ENCODE assay signal across 25 cellular contexts in genomic region chr6:109804020-109804419, GRCh38.
A peak's percentile ranks its signal among the peaks of the same experiment; 100 is the strongest.
DNase-seq lines count a peak whose midpoint lies in the region; ATAC-seq, FAIRE-seq and TF ChIP-seq lines count a peak whose summit lies in the region.
"Had no signal": no experiment of that assay in that cellular context is flagged by ENCODE, and none has a peak within 500 bp of the region (broad histone marks: within the 10 kb centered on the region; RNA-seq: fewer than 3 reads in every experiment).

No MANE protein-coding gene starts in this region.

- no peak overlapping the region for H2BK120ac ChIP-seq in IMR-90 (ENCODE audit: low read depth, low read length)

- H3K27me3 ChIP-seq in GM23338 (ENCODE audit: insufficient read depth) (no peaks in the 10 kb centered on the region), IMR-90 (ENCODE audit: control insufficient read depth, insufficient read depth, low read length) (no peaks in the 10 kb centered on the region), K562 (ENCODE audit: control insufficient read depth in 2 of 2, insufficient read depth in 2 of 2, low read length in 2 of 2) (no peaks in the 10 kb centered on the region)
- H3K27me3 ChIP-seq: BE2C; BLaER1 treated with 17β-estradiol and CSF1 and Interleukin-3, amounts not matched to agents 10 nM and 100 nM had no signal

- intact Hi-C loops in activated CD8-positive, alpha-beta T cell treated with anti-CD3 and anti-CD28 coated beads for 36 hours (cut with micrococcal nuclease) = no loop called here
- intact Hi-C loops in IMR-90 (cut with micrococcal nuclease) = no loop called here
- intact Hi-C loops in K562 (cut with micrococcal nuclease) = no loop called here

- H3K4me2 ChIP-seq in GM23338 = no peak overlapping the region
- no peak overlapping the region for H3K4me2 ChIP-seq in IMR-90 (ENCODE audit: low read depth, low read length)
- H3K4me2 ChIP-seq in K562 (ENCODE audit: insufficient read depth, low read length) = no peak overlapping the region
- H3K4me2 ChIP-seq: A549; BLaER1 treated with 17β-estradiol and CSF1 and Interleukin-3, amounts not matched to agents 10 nM and 100 nM had no signal

- no peaks in the 10 kb centered on the region for H3K9me2 ChIP-seq in GM23338 (ENCODE audit: insufficient read depth)

- no peak overlapping the region for H2BK15ac ChIP-seq in IMR-90 (ENCODE audit: low read depth, low read length)

- H4K5ac ChIP-seq in IMR-90 (ENCODE audit: low read depth, low read length) = no peak overlapping the region

- WGBS in IMR-90 (ENCODE audit: extremely low coverage in 2 of 2, insufficient read length in 1 of 2), 2 experiments = no CpG with 5 or more reads among the region's 1 CpG
- 0% methylated on average over 1 of the region's 1 CpG for WGBS in K562 (ENCODE audit: insufficient coverage, low coverage, missing lambda C conversion rate)

- H2BK5ac ChIP-seq in IMR-90 (ENCODE audit: low read depth, low read length, poor library complexity, severe bottlenecking) = no peak overlapping the region

- peaks cover 4% of the 10 kb centered on the region; the same call in 1 of the 2 replicates for H3K9me1 ChIP-seq in IMR-90 (ENCODE audit: insufficient read depth, low read length)
- H3K9me1 ChIP-seq in K562 (ENCODE audit: control insufficient read depth, insufficient read depth, low read length) = no peaks in the 10 kb centered on the region

- H3K79me2 ChIP-seq in GM23338 (replicated peaks; ENCODE audit: insufficient read depth) (no peaks in the 10 kb centered on the region), K562 (ENCODE audit: control insufficient read depth, insufficient read depth, low read length) (no peaks in the 10 kb centered on the region)

- no peak for TF ChIP-seq EP300 in K562 (IDR thresholded peaks at IDR 0.05; ENCODE audit: low read length)

- H3K9me3 ChIP-seq in IMR-90 (ENCODE audit: control insufficient read depth, insufficient read depth, low read length) (no peaks in the 10 kb centered on the region), K562 (replicated peaks; ENCODE audit: control insufficient read depth, insufficient read depth, low read depth, low read length) (no peaks in the 10 kb centered on the region)
- H3K9me3 ChIP-seq: A549; BE2C; BLaER1 treated with 17β-estradiol and CSF1 and Interleukin-3, amounts not matched to agents 10 nM and 100 nM; HAP-1 had no signal

- H3K9me3 Mint-ChIP-seq in activated CD8-positive, alpha-beta T cell treated with anti-CD3 and anti-CD28 coated beads for 36 hours = no peaks in the 10 kb centered on the region
- H3K9me3 Mint-ChIP-seq in activated CD8-positive, alpha-beta T cell treated with anti-CD3 and anti-CD28 coated beads, Interleukin-2, amount 10 ng/mL, durations not matched to agents 7 days and 5 days (ENCODE audit: insufficient read depth) = no peaks in the 10 kb centered on the region
- H3K9me3 Mint-ChIP-seq in GM23338 = no peaks in the 10 kb centered on the region
- H3K9me3 Mint-ChIP-seq: CD4-positive, alpha-beta T cell had no signal

- H3K56ac ChIP-seq in IMR-90 (ENCODE audit: extremely low read depth, insufficient read depth, low read length) = no peak overlapping the region

- POLR2A ChIA-PET in activated CD8-positive, alpha-beta T cell treated with anti-CD3 and anti-CD28 coated beads for 36 hours (lab: Charles Lee) = no interaction called here
- POLR2A ChIA-PET in activated CD8-positive, alpha-beta T cell treated with anti-CD3 and anti-CD28 coated beads, Interleukin-2, amount 10 ng/mL, durations not matched to agents 7 days and 5 days (lab: Charles Lee) = no interaction called here
- POLR2A ChIA-PET in IMR-90 (lab: Charles Lee; ENCODE audit: unreplicated experiment) (interaction anchor here (0.6 kb wide), 1 partner anchor 1065 kb away, joined by 9 read pairs; no protein-coding TSS in a partner anchor), K562 (lab: Yijun Ruan, JAX) (no interaction called here)

- no peaks in the 10 kb centered on the region for H3K4me1 Mint-ChIP-seq in activated CD8-positive, alpha-beta T cell treated with anti-CD3 and anti-CD28 coated beads for 36 hours (ENCODE audit: low read depth)
- no peaks in the 10 kb centered on the region for H3K4me1 Mint-ChIP-seq in activated CD8-positive, alpha-beta T cell treated with anti-CD3 and anti-CD28 coated beads, Interleukin-2, amount 10 ng/mL, durations not matched to agents 7 days and 5 days (ENCODE audit: low read depth)
- H3K4me1 Mint-ChIP-seq in GM23338 = peaks cover 20% of the 10 kb centered on the region; the same call in 2 of the 3 replicates
- H3K4me1 Mint-ChIP-seq: CD14-positive monocyte; CD8-positive, alpha-beta memory T cell had no signal

- CTCF ChIA-PET in activated CD8-positive, alpha-beta T cell treated with anti-CD3 and anti-CD28 coated beads for 36 hours (lab: Charles Lee) = no interaction called here
- CTCF ChIA-PET in activated CD8-positive, alpha-beta T cell treated with anti-CD3 and anti-CD28 coated beads, Interleukin-2, amount 10 ng/mL, durations not matched to agents 7 days and 5 days (lab: Charles Lee) = no interaction called here
- CTCF ChIA-PET in IMR-90 (lab: Yijun Ruan, JAX) (no interaction called here), K562 (lab: Yijun Ruan, JAX; ENCODE audit: low intra/inter-chr PET ratio) (no interaction called here)

- no peak overlapping the region for H3K27ac ChIP-seq in GM23338 (ENCODE audit: low read depth)
- H3K27ac ChIP-seq in IMR-90 (ENCODE audit: insufficient read depth, low read length) = no peak overlapping the region
- no peak overlapping the region for H3K27ac ChIP-seq in K562 (ENCODE audit: extremely low read depth, low read depth, low read length)
- H3K27ac ChIP-seq: A549; BLaER1 treated with 17β-estradiol and CSF1 and Interleukin-3, amounts not matched to agents 10 nM and 100 nM had no signal

- H2BK20ac ChIP-seq in IMR-90 (ENCODE audit: low read depth, low read length) = no peak overlapping the region

- TF ChIP-seq POLR2A in IMR-90 (IDR thresholded peaks at IDR 0.05; ENCODE audit: low read depth, low read length) = no peak
- TF ChIP-seq POLR2A in K562 (conservative IDR thresholded peaks at IDR 0.05) = no peak

- no peak overlapping the region for H3K14ac ChIP-seq in IMR-90 (replicated peaks; ENCODE audit: low read depth, low read length)

- no peak for FAIRE-seq in K562 (lab: Jason Lieb, UNC)
- FAIRE-seq: A549, D721Med, GM12878, H54 had no signal

- in situ Hi-C loops in IMR-90 (cut with MboI; ENCODE audit: low sequenced_read_pairs) = no loop called here
- in situ Hi-C loops in K562 (cut with MboI) = no loop called here

- no peaks in the 10 kb centered on the region for H4K20me1 ChIP-seq in GM23338 (replicated peaks; ENCODE audit: insufficient read depth)
- H4K20me1 ChIP-seq in IMR-90 (ENCODE audit: insufficient read depth, low read length) = no peaks in the 10 kb centered on the region
- H4K20me1 ChIP-seq in K562 (replicated peaks; ENCODE audit: control insufficient read depth, insufficient read depth, low read length) = no peaks in the 10 kb centered on the region
- H4K20me1 ChIP-seq: BLaER1 treated with 17β-estradiol and CSF1 and Interleukin-3, amounts not matched to agents 10 nM and 100 nM had no signal

- peaks cover 12% of the 10 kb centered on the region for H3K36me3 Mint-ChIP-seq in activated CD8-positive, alpha-beta T cell treated with anti-CD3 and anti-CD28 coated beads for 36 hours (ENCODE audit: low read depth)
- peaks cover 2% of the 10 kb centered on the region for H3K36me3 Mint-ChIP-seq in activated CD8-positive, alpha-beta T cell treated with anti-CD3 and anti-CD28 coated beads, Interleukin-2, amount 10 ng/mL, durations not matched to agents 7 days and 5 days (ENCODE audit: low read depth)
- H3K36me3 Mint-ChIP-seq in GM23338 (ENCODE audit: low read depth) = peaks cover 3% of the 10 kb centered on the region; the same call in 1 of the 3 replicates

- BruUV-seq in IMR-90 (replicated peaks; lab: Mats Ljungman, UMichigan) (no TSS peak), K562 (replicated peaks; lab: Mats Ljungman, UMichigan) (no TSS peak)

- H2AK5ac ChIP-seq in IMR-90 (ENCODE audit: low read depth, low read length) = no peak overlapping the region

- TF ChIP-seq CTCF in activated CD8-positive, alpha-beta T cell treated with anti-CD3 and anti-CD28 coated beads for 36 hours (IDR thresholded peaks at IDR 0.05) = no peak
- TF ChIP-seq CTCF in GM23338 (conservative IDR thresholded peaks at IDR 0.05; ENCODE audit: low read depth in 2 of 2) (no peak), IMR-90 (conservative IDR thresholded peaks at IDR 0.05; ENCODE audit: low read depth, low read length) (no peak), K562 (IDR thresholded peaks at IDR 0.05 in 2 of 3, conservative IDR thresholded peaks at IDR 0.05 in 1 of 3; ENCODE audit: insufficient read depth in 2 of 3, low read depth in 1 of 3, low read length in 3 of 3) (no peak)

- peak; percentile 12 for DNase-seq in activated CD8-positive, alpha-beta T cell treated with anti-CD3 and anti-CD28 coated beads for 36 hours
- DNase-seq in activated CD8-positive, alpha-beta T cell treated with anti-CD3 and anti-CD28 coated beads, Interleukin-2, amount 10 ng/mL, durations not matched to agents 7 days and 5 days = no peak
- DNase-seq in GM23338 (ENCODE audit: low spot score) (no peak), IMR-90 (peak; percentile 18), K562 (ENCODE audit: extremely low read depth in 1 of 4, low spot score in 3 of 4) (no peak), epidermal melanocyte (ENCODE audit: insufficient read length, low spot score) (no peak)
- DNase-seq: 8988T; ACHN; AML-193; BE2C; CD4-positive, alpha-beta T cell; CD8-positive, alpha-beta memory T cell; DMS 273 treated with DMSO at 0.1 percent for 48 hours; DMS79; EL; GDM1; GOT3 had no signal

- peak; percentile 34 for ATAC-seq in activated CD8-positive, alpha-beta T cell treated with anti-CD3 and anti-CD28 coated beads for 36 hours
- no peak for ATAC-seq in activated CD8-positive, alpha-beta T cell treated with anti-CD3 and anti-CD28 coated beads, Interleukin-2, amount 10 ng/mL, durations not matched to agents 7 days and 5 days
- no peak for ATAC-seq in GM23338
- peak; percentile 46 for ATAC-seq in IMR-90 (ENCODE audit: low read depth)
- no peak for ATAC-seq in K562
- no peak for ATAC-seq in GM18511 (IDR thresholded peaks at IDR 0.05; ENCODE audit: unreplicated experiment)
- ATAC-seq: A549, GM12878 had no signal

- no peak overlapping the region for H3K4ac ChIP-seq in IMR-90 (ENCODE audit: low read depth, low read length)

- H3K9ac ChIP-seq in IMR-90 (ENCODE audit: low read depth, low read length) (no peak overlapping the region), K562 (ENCODE audit: insufficient read depth in 1 of 2, low read depth in 2 of 2, low read length in 2 of 2) (no peak overlapping the region)
- H3K9ac ChIP-seq: BLaER1 treated with 17β-estradiol and CSF1 and Interleukin-3, amounts not matched to agents 10 nM and 100 nM had no signal

- no peak overlapping the region for H4K91ac ChIP-seq in IMR-90 (ENCODE audit: insufficient read depth, low read depth, low read length)

- H3K4me3 ChIP-seq in GM23338 (no peak overlapping the region), IMR-90 (ENCODE audit: insufficient read depth, low read depth, low read length) (no peak overlapping the region), K562 (no peak overlapping the region)
- H3K4me3 ChIP-seq: A549; BLaER1 treated with 17β-estradiol and CSF1 and Interleukin-3, amounts not matched to agents 10 nM and 100 nM; GM12878; HAP-1 had no signal

- H2AFZ ChIP-seq in GM23338 (no peak overlapping the region), IMR-90 (replicated peaks; ENCODE audit: low read length, poor library complexity) (no peak overlapping the region), K562 (ENCODE audit: low read depth, low read length) (no peak overlapping the region)

- H3K4me3 Mint-ChIP-seq in activated CD8-positive, alpha-beta T cell treated with anti-CD3 and anti-CD28 coated beads for 36 hours = no peak overlapping the region
- no peak overlapping the region for H3K4me3 Mint-ChIP-seq in activated CD8-positive, alpha-beta T cell treated with anti-CD3 and anti-CD28 coated beads, Interleukin-2, amount 10 ng/mL, durations not matched to agents 7 days and 5 days
- H3K4me3 Mint-ChIP-seq in GM23338 = no peak overlapping the region
- H3K4me3 Mint-ChIP-seq: CD14-positive monocyte; CD4-positive, alpha-beta T cell; CD8-positive, alpha-beta memory T cell had no signal

- H3F3A ChIP-seq in GM23338 (replicated peaks; ENCODE audit: low read depth) = no peaks in the 10 kb centered on the region

- no peak overlapping the region for H4K8ac ChIP-seq in IMR-90 (ENCODE audit: low read depth in 2 of 2, low read length in 2 of 2)

- H3K18ac ChIP-seq in IMR-90 (ENCODE audit: low read depth, low read length) = no peak overlapping the region

- dilution Hi-C loops in IMR-90 (cut with HindIII; ENCODE audit: low sequenced_read_pairs, unreplicated experiment) = no loop called here

- H3K36me3 ChIP-seq in GM23338 (ENCODE audit: insufficient read depth) = no peaks in the 10 kb centered on the region
- no peaks in the 10 kb centered on the region; the same call in 1 of the 2 replicates for H3K36me3 ChIP-seq in IMR-90 (ENCODE audit: control insufficient read depth, insufficient read depth, low read length)
- H3K36me3 ChIP-seq in K562 (ENCODE audit: control insufficient read depth, insufficient read depth, low read length) = no peaks in the 10 kb centered on the region
- H3K36me3 ChIP-seq: BE2C, HAP-1 had no signal

- no peak overlapping the region for H2AK9ac ChIP-seq in IMR-90 (replicated peaks; ENCODE audit: low read depth, low read length, poor library complexity)

- H3K4me1 ChIP-seq in GM23338 (ENCODE audit: insufficient read depth) = peaks cover 11% of the 10 kb centered on the region; the same call in 1 of the 2 replicates
- H3K4me1 ChIP-seq in IMR-90 (ENCODE audit: control insufficient read depth, insufficient read depth, low read length) = peaks cover 2% of the 10 kb centered on the region; the same call in 1 of the 2 replicates
- H3K4me1 ChIP-seq in K562 (replicated peaks in 1 of 2; ENCODE audit: control insufficient read depth in 2 of 2, insufficient read depth in 2 of 2, low read length in 2 of 2) = peaks cover 0 to 7% of the 10 kb centered on the region in 2 experiments; a peak in 1 of 5 replicates
- H3K4me1 ChIP-seq: BE2C; BLaER1 treated with 17β-estradiol and CSF1 and Interleukin-3, amounts not matched to agents 10 nM and 100 nM; HAP-1 had no signal

- H3K27ac Mint-ChIP-seq in activated CD8-positive, alpha-beta T cell treated with anti-CD3 and anti-CD28 coated beads for 36 hours = no peak overlapping the region
- no peak overlapping the region for H3K27ac Mint-ChIP-seq in activated CD8-positive, alpha-beta T cell treated with anti-CD3 and anti-CD28 coated beads, Interleukin-2, amount 10 ng/mL, durations not matched to agents 7 days and 5 days
- peak overlapping the region; percentile 57; the same call in 1 of the 2 replicates for H3K27ac Mint-ChIP-seq in GM23338
- H3K27ac Mint-ChIP-seq: CD14-positive monocyte; CD4-positive, alpha-beta T cell; CD8-positive, alpha-beta memory T cell had no signal

- TF ChIP-seq RAD21 in IMR-90 (IDR thresholded peaks at IDR 0.05; ENCODE audit: low read length) (no peak), K562 (CRISPR knock-in tag; conservative IDR thresholded peaks at IDR 0.05 in 1 of 2, IDR thresholded peaks at IDR 0.05 in 1 of 2) (no peak)

- no peaks in the 10 kb centered on the region for H3K27me3 Mint-ChIP-seq in activated CD8-positive, alpha-beta T cell treated with anti-CD3 and anti-CD28 coated beads for 36 hours
- no peaks in the 10 kb centered on the region for H3K27me3 Mint-ChIP-seq in activated CD8-positive, alpha-beta T cell treated with anti-CD3 and anti-CD28 coated beads, Interleukin-2, amount 10 ng/mL, durations not matched to agents 7 days and 5 days (ENCODE audit: low read depth)
- H3K27me3 Mint-ChIP-seq in GM23338 (ENCODE audit: insufficient read depth, low read depth, poor library complexity) = no peaks in the 10 kb centered on the region
- H3K27me3 Mint-ChIP-seq: CD4-positive, alpha-beta T cell; CD8-positive, alpha-beta memory T cell had no signal

- no peaks in the 10 kb centered on the region for H3K79me1 ChIP-seq in IMR-90 (ENCODE audit: low read depth in 1 of 2, low read length in 2 of 2)

- H3K23ac ChIP-seq in IMR-90 (ENCODE audit: low read depth, low read length) = no peak overlapping the region

Comparison
In these comparisons a context has a peak if more than half of its experiments do, and no peak if none do; other contexts are left out.
1. ATAC-seq: peak in activated CD8-positive, alpha-beta T cell treated with anti-CD3 and anti-CD28 coated beads for 36 hours (single experiment) and IMR-90 (single experiment); none in activated CD8-positive, alpha-beta T cell treated with anti-CD3 and anti-CD28 coated beads, Interleukin-2, amount 10 ng/mL, durations not matched to agents 7 days and 5 days (single experiment), GM23338 (single experiment), K562 (single experiment) and GM18511 (single experiment).
2. DNase-seq: peak in activated CD8-positive, alpha-beta T cell treated with anti-CD3 and anti-CD28 coated beads for 36 hours (single experiment) and IMR-90 (single experiment); none in activated CD8-positive, alpha-beta T cell treated with anti-CD3 and anti-CD28 coated beads, Interleukin-2, amount 10 ng/mL, durations not matched to agents 7 days and 5 days (single experiment), GM23338 (single experiment), K562 (0 of 4) and epidermal melanocyte (single experiment).